ENCODE assay signal across 1 cellular context in genomic region chr16:15184000-15184399, GRCh38.
TF ChIP-seq lines count a peak whose summit lies in the region.

No MANE protein-coding gene starts in this region.

TF ChIP-seq in GM23338, 12 proteins besides CTCF, POLR2A, EP300 and RAD21:
- TF ChIP-seq REST (IDR thresholded peaks at IDR 0.05; ENCODE audit: unreplicated experiment) = peak; percentile 7
TF ChIP-seq in GM23338: peak in this region for 1; not testable (repeated sequence) for 11.
